ENCODE assay signal across 20 cellular contexts in genomic region chr17:43105146-43105545, GRCh38. TPM values are rescaled to one million over a fixed set of nuclear protein-coding genes. Genes with fewer than 3 reads are reported as not detected.
DNase-seq lines count a peak whose midpoint lies in the region; ATAC-seq, FAIRE-seq and TF ChIP-seq lines count a peak whose summit lies in the region.
"Had no signal": no experiment of that assay in that cellular context is flagged by ENCODE, and none has a peak within 500 bp of the region (broad histone marks: within the 10 kb centered on the region; RNA-seq: fewer than 3 reads in every experiment).

No MANE protein-coding gene starts in this region.

- H3K9me3 ChIP-seq in HEK293 (ENCODE audit: control insufficient read depth, insufficient read depth, low read depth, low read length): no peaks in the 10 kb centered on the region
- H3K9me3 ChIP-seq in GM12878 (replicated peaks; ENCODE audit: control insufficient read depth, insufficient read depth, low read length): no peaks in the 10 kb centered on the region
- no peaks in the 10 kb centered on the region for H3K9me3 ChIP-seq in left lung
- H3K9me3 ChIP-seq: A549; BLaER1 treated with 17β-estradiol and CSF1 and Interleukin-3, amounts not matched to agents 10 nM and 100 nM; Caco-2 had no signal

- no peak overlapping the region for H3K4me3 ChIP-seq in HEK293 (ENCODE audit: low read depth, low read length)
- H3K4me3 ChIP-seq in GM12878: no peak overlapping the region
- H3K4me3 ChIP-seq in left lung: no peak overlapping the region
- H3K4me3 ChIP-seq: A549; BLaER1 treated with 17β-estradiol and CSF1 and Interleukin-3, amounts not matched to agents 10 nM and 100 nM had no signal

- H3K27ac ChIP-seq in HEK293 (ENCODE audit: extremely low read depth, low read depth, low read length) (no peak overlapping the region), GM12878 (ENCODE audit: control insufficient read depth, insufficient read depth) (no peak overlapping the region), left lung (no peak overlapping the region)
- H3K27ac ChIP-seq: 22Rv1; A549; BLaER1 treated with 17β-estradiol and CSF1 and Interleukin-3, amounts not matched to agents 10 nM and 100 nM; C4-2B had no signal

- TF ChIP-seq EP300 in GM12878 (IDR thresholded peaks at IDR 0.05; ENCODE audit: borderline replicate concordance in 1 of 2, control insufficient read depth in 1 of 2, low read depth in 2 of 2, low read length in 2 of 2): no peak

- TF ChIP-seq POLR2A in GM12878 (IDR thresholded peaks at IDR 0.05; ENCODE audit: low read depth, low read length): no peak

- FAIRE-seq in GM12878 (lab: Jason Lieb, UNC): no peak
- FAIRE-seq: D721Med, G401.6, GM12892, GM18507 had no signal

- H2AFZ ChIP-seq in GM12878 (ENCODE audit: control insufficient read depth, low read depth, low read length): no peak overlapping the region

- H3K4me2 ChIP-seq in GM12878 (ENCODE audit: control insufficient read depth, insufficient read depth): no peak overlapping the region
- H3K4me2 ChIP-seq: A549; BLaER1 treated with 17β-estradiol and CSF1 and Interleukin-3, amounts not matched to agents 10 nM and 100 nM had no signal

- H4K20me1 ChIP-seq in GM12878 (ENCODE audit: control insufficient read depth, insufficient read depth): no peaks in the 10 kb centered on the region
- H4K20me1 ChIP-seq: BLaER1 treated with 17β-estradiol and CSF1 and Interleukin-3, amounts not matched to agents 10 nM and 100 nM had no signal

- in situ Hi-C loops in GM12878 (cut with MboI): no loop called here

- TF ChIP-seq RAD21 in GM12878 (IDR thresholded peaks at IDR 0.05; ENCODE audit: insufficient read depth, low read depth, low read length): no peak

- H3K4me1 ChIP-seq in HEK293 (ENCODE audit: control insufficient read depth, insufficient read depth, low read length) (no peaks in the 10 kb centered on the region), GM12878 (ENCODE audit: control insufficient read depth, insufficient read depth, low read length) (no peaks in the 10 kb centered on the region), left lung (no peaks in the 10 kb centered on the region)
- H3K4me1 ChIP-seq: A549; BLaER1 treated with 17β-estradiol and CSF1 and Interleukin-3, amounts not matched to agents 10 nM and 100 nM; Caco-2 had no signal

- H3K79me2 ChIP-seq in GM12878 (ENCODE audit: control insufficient read depth, insufficient read depth, low read length): no peaks in the 10 kb centered on the region

- POLR2A ChIA-PET in HEK293 (lab: Yijun Ruan, JAX) (no interaction called here), GM12878 (lab: Charles Lee) (interaction anchor here (0.6 kb wide), 1 partner anchor 1006 kb away, joined by 4 read pairs; no protein-coding TSS in a partner anchor)

- SMC1A ChIA-PET in GM12878 (lab: Charles Lee; ENCODE audit: uncharacterized antibody, unreplicated experiment): no interaction called here

- DNase-seq in GM12878 (ENCODE audit: low read depth, low spot score) (no peak), left lung (no peak), SHP77 (lab: John Stamatoyannopoulos, UW) (no peak), NCI-H510A (lab: John Stamatoyannopoulos, UW) (no peak)
- DNase-seq: AML-193; Caco-2; Calu3; CD4-positive, alpha-beta T cell; CD8-positive, alpha-beta T cell; DMS79 treated with DMSO at 0.1 percent for 48 hours; GF-D8 had no signal

- CTCF ChIA-PET in HEK293 (lab: Yijun Ruan, JAX): interaction anchor here (0.6 kb wide), 1 partner anchor 703 kb away, joined by 3 read pairs; no protein-coding TSS in a partner anchor
- CTCF ChIA-PET in GM12878 (lab: Yijun Ruan, JAX): no interaction called here

- H3K9ac ChIP-seq in GM12878 (ENCODE audit: control insufficient read depth, insufficient read depth, low read length): no peak overlapping the region
- H3K9ac ChIP-seq: BLaER1 treated with 17β-estradiol and CSF1 and Interleukin-3, amounts not matched to agents 10 nM and 100 nM had no signal

- H3K36me3 ChIP-seq in HEK293 (ENCODE audit: control insufficient read depth in 2 of 2, insufficient read depth in 1 of 2, low read length in 2 of 2) (peaks cover 84 to 91% of the 10 kb centered on the region in 2 experiments), GM12878 (ENCODE audit: control insufficient read depth in 2 of 2, insufficient read depth in 2 of 2, low read length in 1 of 2) (no peaks in the 10 kb centered on the region; a peak in 2 of 4 replicates), left lung (peaks cover 0 to 10% of the 10 kb centered on the region in 2 donors)

- BruUV-seq in GM12878 (replicated peaks; lab: Mats Ljungman, UMichigan): TSS peak; percentile 37

- no peaks in the 10 kb centered on the region for H3K27me3 ChIP-seq in GM12878 (replicated peaks in 1 of 2; ENCODE audit: control insufficient read depth in 2 of 2, insufficient read depth in 2 of 2, low read length in 1 of 2)
- H3K27me3 ChIP-seq in left lung: no peaks in the 10 kb centered on the region
- H3K27me3 ChIP-seq: BLaER1 treated with 17β-estradiol and CSF1 and Interleukin-3, amounts not matched to agents 10 nM and 100 nM had no signal

- intact Hi-C loops in GM12878 (cut with micrococcal nuclease; ENCODE audit: unreplicated experiment): no loop called here
- intact Hi-C loops in left lung (cut with DNase I): no loop called here

- RAD21 ChIA-PET in GM12878 (lab: Charles Lee; ENCODE audit: unreplicated experiment): no interaction called here

- no peak for TF ChIP-seq CTCF in HEK293 (tag by site-specific recombination; IDR thresholded peaks at IDR 0.05)
- no peak for TF ChIP-seq CTCF in GM12878 (IDR thresholded peaks at IDR 0.05 in 2 of 3, conservative IDR thresholded peaks at IDR 0.05 in 1 of 3; ENCODE audit: control insufficient read depth in 2 of 3, extremely low read depth in 1 of 3, insufficient read depth in 1 of 3, low read depth in 3 of 3, low read length in 3 of 3)
- no peak for TF ChIP-seq CTCF in left lung (IDR thresholded peaks at IDR 0.05)

- no peak for ATAC-seq in GM12878
- peak; percentile 41 for ATAC-seq in left lung
- ATAC-seq: A549; CD8-positive, alpha-beta T cell had no signal

TF ChIP-seq in HEK293, 187 proteins besides CTCF, POLR2A, EP300 and RAD21:
- no peak for TF ChIP-seq ZNF354C (tag by site-specific recombination; IDR thresholded peaks at IDR 0.05; ENCODE audit: borderline replicate concordance, low read depth)
- TF ChIP-seq SP2 (tag by site-specific recombination; IDR thresholded peaks at IDR 0.05): no peak
- no peak for TF ChIP-seq ZNF692 (tag by site-specific recombination; IDR thresholded peaks at IDR 0.05)
- peak; percentile 93 for TF ChIP-seq ZNF121 (tag by site-specific recombination; IDR thresholded peaks at IDR 0.05)

TF ChIP-seq in GM12878, 131 proteins besides CTCF, POLR2A, EP300 and RAD21:
- TF ChIP-seq CBX3 (IDR thresholded peaks at IDR 0.05; ENCODE audit: borderline replicate concordance, low read depth): no peak
- TF ChIP-seq SUPT20H (IDR thresholded peaks at IDR 0.05; ENCODE audit: borderline replicate concordance, control insufficient read depth, low read depth, low read length): no peak

RNA-seq across cellular contexts. Expression of gene BRCA1, which starts 20.0 kb away (rescaled TPM):
- total RNA-seq in GM12878 (2013; cell fraction: nucleolus; rRNA removed): 79.3 and 94.1 TPM in 2 replicates
- total RNA-seq in GM12878 (2014; rRNA removed) (51.8 and 54.4 TPM in 2 replicates), GM12878 (2014; rRNA removed; fragmentation: Illumina TruSeq; extraction: Trizol) (43.1 and 45.7 TPM in 2 replicates), GM12878 (2021) (38.7 and 39.5 TPM in 2 replicates), left lung (10 to 100 TPM; 10.3 to 17.7 TPM)
- 17.3 TPM for polyA plus RNA-seq in GM12878 (2011; ENCODE audit: low read depth)
- polyA plus RNA-seq in GM12878 (2011; rRNA removed) (43.6 and 56.6 TPM in 2 replicates), GM12878 (2014; fragmentation: Illumina TruSeq; extraction: Trizol) (44.8 and 45.1 TPM in 2 replicates), GM12878 (2014; fragmentation: Nextera tagmentation; extraction: Ambion mirVana) (10 to 100 TPM; 16.8 to 17.4 TPM), GM12878 (2014; rRNA removed) (32.1 and 40.2 TPM in 2 replicates), GM12878 (2016; fragmentation: Nextera tagmentation; extraction: Ambion mirVana) (10 to 100 TPM; 54.9 to 71.2 TPM)
- polyA plus RNA-seq in GM12878 (2011; cell fraction: cytosol; rRNA removed): 40.6 and 44.7 TPM in 2 replicates
- polyA plus RNA-seq in GM12878 (2011; cell fraction: nucleus; rRNA removed): 39.7 and 52.4 TPM in 2 replicates
- 21.4 and 22.0 TPM in 2 replicates for polyA plus RNA-seq in GM12878 (2012)
- 101 and 103 TPM in 2 replicates for polyA minus RNA-seq in GM12878 (2011; rRNA and poly(A)+ RNA removed)
- 28.6 and 37.5 TPM in 2 replicates for polyA minus RNA-seq in GM12878 (2011; cell fraction: cytosol; rRNA and poly(A)+ RNA removed)
- 35.7 and 52.9 TPM in 2 replicates for polyA minus RNA-seq in GM12878 (2011; cell fraction: nucleus; rRNA and poly(A)+ RNA removed)
